ENCODE assay signal across 8 cellular contexts in the genomic region with DNA sequence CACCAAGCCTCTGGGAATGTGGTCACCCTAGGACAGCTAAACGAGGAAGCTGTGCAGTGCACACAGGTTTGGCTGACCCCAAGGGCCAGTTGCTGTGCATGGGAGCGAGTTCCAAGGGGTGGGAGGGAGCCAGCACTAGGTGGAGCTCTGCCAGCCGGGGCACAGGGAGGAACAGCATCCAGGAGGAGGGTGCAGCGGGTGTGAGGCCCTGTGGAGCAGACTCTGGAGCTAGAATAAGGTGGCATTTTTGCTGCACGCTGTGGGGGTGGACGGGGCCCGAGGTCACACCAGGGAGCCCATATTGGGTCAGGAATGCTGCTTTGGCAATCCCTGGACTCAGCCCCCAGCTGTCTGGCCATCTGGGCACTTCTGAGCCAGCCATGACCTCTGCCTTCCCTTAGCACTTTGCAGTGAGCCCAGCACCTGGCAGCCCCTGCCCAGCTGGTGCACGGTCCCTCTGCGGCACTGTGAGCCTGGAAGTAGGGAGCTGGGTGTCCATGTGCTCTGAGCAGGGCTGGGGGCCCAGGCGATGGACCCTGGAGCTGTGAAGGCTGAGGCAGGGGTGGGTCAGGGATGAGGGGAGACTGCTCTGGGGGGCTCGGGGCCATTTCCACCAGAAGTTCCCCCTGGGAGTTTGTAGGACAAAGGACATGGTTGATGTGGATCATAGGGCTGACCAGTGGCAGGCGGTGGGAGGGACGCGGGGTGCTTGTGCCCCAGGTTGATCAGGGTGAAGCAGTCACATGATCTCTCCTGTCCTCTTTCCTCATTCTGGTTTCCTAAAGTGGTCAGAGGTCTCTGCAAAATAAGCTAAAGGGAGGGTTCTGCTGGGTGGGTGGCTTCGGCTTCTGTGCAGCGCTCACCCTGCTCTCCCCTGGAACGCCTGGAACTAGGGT. TPM values are rescaled to one million over a fixed set of nuclear protein-coding genes. Genes with fewer than 3 reads are reported as not detected.
DNase-seq lines count a peak whose midpoint lies in the region; ATAC-seq and TF ChIP-seq lines count a peak whose summit lies in the region.

No MANE protein-coding gene starts in this region.

- H3K56ac ChIP-seq in H9 (ENCODE audit: insufficient read length, low read depth, low read length), result no peak overlapping the region

- DNase-seq in H9, result peak; percentile 50
- DNase-seq in SK-N-SH, result no peak
- DNase-seq in epithelial cell of proximal tubule (ENCODE audit: low read depth), result no peak
- no peak for DNase-seq in cortex of kidney (lab: John Stamatoyannopoulos, UW)
- DNase-seq in NCI-H1417 treated with DMSO at 0.1 percent for 48 hours (lab: John Stamatoyannopoulos, UW), result no peak

- H3K4me1 Mint-ChIP-seq in H9, result peaks cover 18 to 22% of the 10 kb centered on the region in 2 experiments
- peaks cover 50% of the 10 kb centered on the region for H3K4me1 Mint-ChIP-seq in nephron

- no peak overlapping the region for H4K5ac ChIP-seq in H9 (ENCODE audit: insufficient read length, low read depth, low read length)

- no peak overlapping the region for H2BK5ac ChIP-seq in H9 (ENCODE audit: insufficient read length, low read length)

- H3K4me3 ChIP-seq in BLaER1 treated with 17β-estradiol and CSF1 and Interleukin-3, amounts not matched to agents 10 nM and 100 nM, result peak overlapping the region; percentile 35 to 68 (median 50)
- H3K4me3 ChIP-seq in SK-N-SH (ENCODE audit: low read depth in 2 of 2, low read length in 1 of 2) (peak overlapping the region; percentile 65 to 91; a peak in 3 of 4 replicates), epithelial cell of proximal tubule (ENCODE audit: low read depth, low read length) (peak overlapping the region; percentile 54)

- no peak for TF ChIP-seq RAD21 in SK-N-SH (IDR thresholded peaks at IDR 0.05; ENCODE audit: low read length)

- peaks cover 0 to 45% (median 25%) of the 10 kb centered on the region in 11 experiments; a peak in 20 of 22 replicates for H3K36me3 ChIP-seq in BLaER1 treated with 17β-estradiol and CSF1 and Interleukin-3, amounts not matched to agents 10 nM and 100 nM
- peaks cover 2 to 7% of the 10 kb centered on the region in 2 experiments for H3K36me3 ChIP-seq in SK-N-SH (replicated peaks in 1 of 2; ENCODE audit: control insufficient read depth in 1 of 2, insufficient read depth in 2 of 2, low read length in 1 of 2)

- H3K27ac Mint-ChIP-seq in H9, result peak overlapping the region; percentile 87 to 96 (median 91)
- peak overlapping the region; percentile 93 to 98 (median 96) for H3K27ac Mint-ChIP-seq in nephron

- no peak overlapping the region for H2BK12ac ChIP-seq in H9 (ENCODE audit: insufficient read length, low read depth, low read length)

- ATAC-seq in GM18867 (IDR thresholded peaks at IDR 0.05; ENCODE audit: unreplicated experiment), result no peak

- H3K79me2 ChIP-seq in H9 (ENCODE audit: insufficient read depth, low read length) (peaks cover 5% of the 10 kb centered on the region; the same call in 1 of the 2 replicates), SK-N-SH (ENCODE audit: insufficient read depth) (peaks cover 73% of the 10 kb centered on the region)

- no peaks in the 10 kb centered on the region for H3K9me3 ChIP-seq in BLaER1 treated with 17β-estradiol and CSF1 and Interleukin-3, amounts not matched to agents 10 nM and 100 nM (replicated peaks in 1 of 11)
- H3K9me3 ChIP-seq in H9 (ENCODE audit: control insufficient read depth, low read depth, low read length) (no peaks in the 10 kb centered on the region), SK-N-SH (no peaks in the 10 kb centered on the region)

- POLR2A ChIA-PET in SK-N-SH (lab: Yijun Ruan, JAX), result interaction anchor here (0.7 to 1.9 kb wide), 3 partner anchors 7 to 44 kb away, joined by 3 to 10 read pairs (median 5); no protein-coding TSS in a partner anchor

- H3K9ac ChIP-seq in BLaER1 treated with 17β-estradiol and CSF1 and Interleukin-3, amounts not matched to agents 10 nM and 100 nM, result peak overlapping the region; percentile 66 to 80 (median 72)
- H3K9ac ChIP-seq in H9 (ENCODE audit: extremely low read depth, insufficient read length, low read length), result peak overlapping the region; percentile 9
- H3K9ac ChIP-seq in SK-N-SH, result peak overlapping the region; percentile 87

- H4K91ac ChIP-seq in H9 (ENCODE audit: insufficient read length, low read depth, low read length), result no peak overlapping the region

- H2BK15ac ChIP-seq in H9 (ENCODE audit: low read depth, low read length), result no peak overlapping the region

- H3K14ac ChIP-seq in H9 (ENCODE audit: insufficient read depth, low read length), result peak overlapping the region; percentile 86; the same call in 1 of the 2 replicates

- H3K27me3 ChIP-seq in BLaER1 treated with 17β-estradiol and CSF1 and Interleukin-3, amounts not matched to agents 10 nM and 100 nM, result no peaks in the 10 kb centered on the region
- no peaks in the 10 kb centered on the region for H3K27me3 ChIP-seq in H9 (ENCODE audit: insufficient read depth, low read length)
- no peaks in the 10 kb centered on the region for H3K27me3 ChIP-seq in SK-N-SH (ENCODE audit: insufficient read depth)

- H2AFZ ChIP-seq in H9 (ENCODE audit: low read length), result no peak overlapping the region
- peak overlapping the region; percentile 22; the same call in 1 of the 2 replicates for H2AFZ ChIP-seq in SK-N-SH (ENCODE audit: low read depth)

- H2BK20ac ChIP-seq in H9 (ENCODE audit: low read depth, low read length, poor library complexity, severe bottlenecking), result no peak overlapping the region

- peak overlapping the region; percentile 55 to 91 (median 87) for H3K27ac ChIP-seq in BLaER1 treated with 17β-estradiol and CSF1 and Interleukin-3, amounts not matched to agents 10 nM and 100 nM
- H3K27ac ChIP-seq in H9 (ENCODE audit: insufficient read length, low read depth, low read length) (no peak overlapping the region), SK-N-SH (ENCODE audit: low read depth in 2 of 2, low read length in 1 of 2) (peak overlapping the region; percentile 88)

- peaks cover 9% of the 10 kb centered on the region for H3K23me2 ChIP-seq in H9 (ENCODE audit: insufficient read length, low read depth, low read length, poor library complexity, severe bottlenecking)

- H3K36me3 Mint-ChIP-seq in H9 (ENCODE audit: insufficient read depth in 1 of 3, low read depth in 3 of 3) (peaks cover 0 to 16% (median 3%) of the 10 kb centered on the region in 3 experiments; a peak in 5 of 7 replicates), nephron (ENCODE audit: low read depth) (no peaks in the 10 kb centered on the region)

- H3K79me1 ChIP-seq in H9 (ENCODE audit: insufficient read depth, low read depth, low read length, poor library complexity, severe bottlenecking), result peaks cover 5% of the 10 kb centered on the region

- no peak overlapping the region for H3K18ac ChIP-seq in H9 (ENCODE audit: insufficient read length, low read depth, low read length)

- no peak overlapping the region for H4K8ac ChIP-seq in H9 (replicated peaks; ENCODE audit: insufficient read length, low read depth, low read length)

- no CpG with 5 or more reads among the region's 17 CpGs for WGBS in H9 (ENCODE audit: extremely low coverage, insufficient read length, low lambda C conversion rate)
- WGBS in SK-N-SH (ENCODE audit: low lambda C conversion rate), result 51% methylated on average over 12 of the region's 17 CpGs

- no peaks in the 10 kb centered on the region for H3K27me3 Mint-ChIP-seq in H9 (ENCODE audit: low read depth)
- peaks cover 4% of the 10 kb centered on the region for H3K27me3 Mint-ChIP-seq in nephron (ENCODE audit: low read depth)

- H3K9me2 ChIP-seq in SK-N-SH, result no peaks in the 10 kb centered on the region

- no peak overlapping the region for H3K23ac ChIP-seq in H9 (ENCODE audit: insufficient read length, low read depth, low read length)

- H3K9me3 Mint-ChIP-seq in H9 (no peaks in the 10 kb centered on the region), nephron (no peaks in the 10 kb centered on the region)

- no peak overlapping the region for H2BK120ac ChIP-seq in H9 (ENCODE audit: low read depth, low read length, poor library complexity, severe bottlenecking)

- H4K20me1 ChIP-seq in BLaER1 treated with 17β-estradiol and CSF1 and Interleukin-3, amounts not matched to agents 10 nM and 100 nM, result peaks cover 19 to 86% (median 36%) of the 10 kb centered on the region in 11 experiments; a peak in 21 of 22 replicates
- no peaks in the 10 kb centered on the region for H4K20me1 ChIP-seq in H9 (ENCODE audit: control insufficient read depth, insufficient read depth, insufficient read length)
- peaks cover 12% of the 10 kb centered on the region; the same call in 1 of the 2 replicates for H4K20me1 ChIP-seq in SK-N-SH (ENCODE audit: insufficient read depth)

- H3K4me3 Mint-ChIP-seq in H9 (peak overlapping the region; percentile 80 to 83), nephron (peak overlapping the region; percentile 83 to 94 (median 93))

- H2AK5ac ChIP-seq in H9 (ENCODE audit: insufficient read length, low read length), result no peak overlapping the region

- CTCF ChIA-PET in SK-N-SH (lab: Yijun Ruan, JAX), result interaction anchor here (0.6 to 1.3 kb wide), 6 partner anchors 8 to 116 kb away, joined by 3 to 7 read pairs (median 3); no protein-coding TSS in a partner anchor

- H3F3A ChIP-seq in SK-N-SH (replicated peaks; ENCODE audit: insufficient read depth), result peaks cover 25% of the 10 kb centered on the region

- peak overlapping the region; percentile 93 to 100 (median 99) for H3K4me2 ChIP-seq in BLaER1 treated with 17β-estradiol and CSF1 and Interleukin-3, amounts not matched to agents 10 nM and 100 nM
- peak overlapping the region; percentile 56 for H3K4me2 ChIP-seq in H9 (ENCODE audit: insufficient read depth, insufficient read length, low read length)
- H3K4me2 ChIP-seq in SK-N-SH, result peak overlapping the region; percentile 99

- TF ChIP-seq CTCF in H9 (conservative IDR thresholded peaks at IDR 0.05), result peak; percentile 47
- peak; percentile 34 for TF ChIP-seq CTCF in SK-N-SH (IDR thresholded peaks at IDR 0.05)
- peak; percentile 58 for TF ChIP-seq CTCF in epithelial cell of proximal tubule (conservative IDR thresholded peaks at IDR 0.05; ENCODE audit: low read depth, low read length)
- TF ChIP-seq CTCF in nephron (IDR thresholded peaks at IDR 0.05; ENCODE audit: unreplicated experiment in 3 of 3), result no peak

- no peak overlapping the region for H3T11ph ChIP-seq in H9 (ENCODE audit: low read length)

- no peak for TF ChIP-seq EP300 in SK-N-SH (IDR thresholded peaks at IDR 0.05; ENCODE audit: borderline replicate concordance in 1 of 2, low read depth in 1 of 2, low read length in 1 of 2)

- no peak overlapping the region for H3K4ac ChIP-seq in H9 (ENCODE audit: low read depth, low read length)

- H3K4me1 ChIP-seq in BLaER1 treated with 17β-estradiol and CSF1 and Interleukin-3, amounts not matched to agents 10 nM and 100 nM, result peaks cover 68 to 99% (median 97%) of the 10 kb centered on the region in 10 experiments
- H3K4me1 ChIP-seq in H9 (ENCODE audit: insufficient read depth, low read length) (no peaks in the 10 kb centered on the region), SK-N-SH (ENCODE audit: control insufficient read depth in 1 of 2, insufficient read depth in 2 of 2, low read depth in 1 of 2, low read length in 1 of 2) (peaks cover 24 to 31% of the 10 kb centered on the region in 2 experiments; a peak in 3 of 4 replicates)

RNA-seq across cellular contexts. Expression of a gene that starts 8.9 kb away (rescaled TPM):
- 109 and 117 TPM in 2 replicates for total RNA-seq in H9 (2021)
- 85.7 and 89.2 TPM in 2 replicates for polyA plus RNA-seq in SK-N-SH (2012; rRNA removed)
- 49.7 and 63.0 TPM in 2 replicates for polyA plus RNA-seq in SK-N-SH (2012; cell fraction: cytosol; rRNA removed)
- 110 and 138 TPM in 2 replicates for polyA plus RNA-seq in SK-N-SH (2012; cell fraction: nucleus; rRNA removed)
- total RNA-seq in epithelial cell of proximal tubule, result 121 and 130 TPM in 2 replicates

RNA-seq across cellular contexts. Expression of a gene that starts 48.3 kb away (rescaled TPM):
- 40.7 and 44.5 TPM in 2 replicates for total RNA-seq in H9 (2021)
- 64.5 and 101 TPM in 2 replicates for polyA plus RNA-seq in SK-N-SH (2012; rRNA removed)
- 74.5 and 76.9 TPM in 2 replicates for polyA plus RNA-seq in SK-N-SH (2012; cell fraction: cytosol; rRNA removed)
- 34.0 and 36.2 TPM in 2 replicates for polyA plus RNA-seq in SK-N-SH (2012; cell fraction: nucleus; rRNA removed)
- total RNA-seq in epithelial cell of proximal tubule, result 11.0 and 20.1 TPM in 2 replicates

Comparison
In these comparisons a context has a peak if more than half of its experiments do, and no peak if none do; other contexts are left out.
1. H3K9ac ChIP-seq: peak in every context shown above with its lines; median percentile 87 in SK-N-SH; 72 in BLaER1 treated with 17β-estradiol and CSF1 and Interleukin-3, amounts not matched to agents 10 nM and 100 nM; 9 in H9.
2. CTCF ChIP-seq: peak in H9 (single experiment), SK-N-SH (single experiment) and epithelial cell of proximal tubule (single experiment); none in nephron (0 of 3).
3. Peak in every context shown above with its lines, with median percentiles within 50 percentile points of each other: H3K4me2 ChIP-seq and H3K4me3 ChIP-seq.